ENCODE assay signal across 31 cellular contexts in the genomic region with DNA sequence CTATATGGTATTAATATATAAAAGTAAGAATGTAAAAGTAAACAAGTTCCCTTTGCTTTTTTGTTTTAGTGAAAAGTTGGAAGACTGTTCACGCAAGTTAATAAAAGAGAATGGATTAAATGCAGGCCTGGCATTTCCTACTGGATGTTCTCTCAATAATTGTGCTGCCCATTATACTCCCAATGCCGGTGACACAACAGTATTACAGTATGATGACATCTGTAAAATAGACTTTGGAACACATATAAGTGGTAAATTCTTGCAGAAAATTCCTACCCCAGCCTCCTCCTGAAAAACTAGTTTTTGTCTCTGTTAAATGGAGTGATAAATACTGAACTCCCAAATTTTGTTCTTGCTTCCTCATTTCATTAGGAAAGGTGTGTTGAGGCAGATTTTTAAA.
"Had no signal": no experiment of that assay in that cellular context is flagged by ENCODE, and none has a peak within 500 bp of the region (broad histone marks: within the 10 kb centered on the region; RNA-seq: fewer than 3 reads in every experiment).

No MANE protein-coding gene starts in this region.

- H3K4me1 Mint-ChIP-seq: activated CD4-positive, alpha-beta memory T cell treated with anti-CD3 and anti-CD28 coated beads, Interleukin-2, amount 10 ng/mL, durations not matched to agents 7 days and 5 days; brain had no signal

- H3K9me3 Mint-ChIP-seq: activated CD4-positive, alpha-beta memory T cell treated with anti-CD3 and anti-CD28 coated beads, Interleukin-2, amount 10 ng/mL, durations not matched to agents 7 days and 5 days; activated naive CD4-positive, alpha-beta T cell treated with anti-CD3 and anti-CD28 coated beads, Interleukin-2, amount 10 ng/mL, durations not matched to agents 7 days and 5 days; activated naive CD4-positive, alpha-beta T cell treated with anti-CD3 and anti-CD28 coated beads, Interleukin-2, amount 50 U/mL, for 72 hours; activated naive CD8-positive, alpha-beta T cell treated with anti-CD3 and anti-CD28 coated beads, Interleukin-2, amount 10 ng/mL, durations not matched to agents 7 days and 5 days; activated T-cell treated with anti-CD3 and anti-CD28 coated beads, Interleukin-2, amount 50 U/mL, for 24 hours; activated T-cell treated with anti-CD3 and anti-CD28 coated beads, Interleukin-2, amount 50 U/mL, for 72 hours; T-helper 2 cell treated with Interferon-gamma antibody and Interleukin-4, amounts not matched to agents 5 μg/mL and 100 μg/mL, for 36 hours had no signal

- H3K27ac ChIP-seq: ascending aorta, breast epithelium, cardiac muscle cell, colonic mucosa, epithelial cell of prostate, esophagus squamous epithelium, gastroesophageal sphincter, heart right ventricle had no signal

- H3K4me3 Mint-ChIP-seq: activated CD4-positive, alpha-beta memory T cell treated with anti-CD3 and anti-CD28 coated beads, Interleukin-2, amount 10 ng/mL, durations not matched to agents 7 days and 5 days; activated CD4-positive, alpha-beta T cell treated with anti-CD3 and anti-CD28 coated beads, Interleukin-2, amount 10 ng/mL, durations not matched to agents 7 days and 5 days; activated naive CD4-positive, alpha-beta T cell treated with anti-CD3 and anti-CD28 coated beads, Interleukin-2, amount 10 ng/mL, durations not matched to agents 7 days and 5 days; activated naive CD8-positive, alpha-beta T cell treated with anti-CD3 and anti-CD28 coated beads, Interleukin-2, amount 10 ng/mL, durations not matched to agents 7 days and 5 days; activated T-cell treated with anti-CD3 and anti-CD28 coated beads, Interleukin-2, amount 50 U/mL, for 24 hours; activated T-cell treated with anti-CD3 and anti-CD28 coated beads, Interleukin-2, amount 50 U/mL, for 72 hours; brain; T-helper 17 cell; T-helper 2 cell treated with Interferon-gamma antibody and Interleukin-4, amounts not matched to agents 5 μg/mL and 100 μg/mL, for 36 hours had no signal

- H3K27ac Mint-ChIP-seq: activated CD4-positive, alpha-beta memory T cell treated with anti-CD3 and anti-CD28 coated beads, Interleukin-2, amount 10 ng/mL, durations not matched to agents 7 days and 5 days; activated CD4-positive, alpha-beta T cell treated with anti-CD3 and anti-CD28 coated beads, Interleukin-2, amount 10 ng/mL, durations not matched to agents 7 days and 5 days; activated naive CD4-positive, alpha-beta T cell treated with anti-CD3 and anti-CD28 coated beads, Interleukin-2, amount 10 ng/mL, durations not matched to agents 7 days and 5 days; activated naive CD4-positive, alpha-beta T cell treated with anti-CD3 and anti-CD28 coated beads, Interleukin-2, amount 50 U/mL, for 72 hours; activated naive CD8-positive, alpha-beta T cell treated with anti-CD3 and anti-CD28 coated beads, Interleukin-2, amount 10 ng/mL, durations not matched to agents 7 days and 5 days; activated T-cell treated with anti-CD3 and anti-CD28 coated beads, Interleukin-2, amount 50 U/mL, for 24 hours; activated T-cell treated with anti-CD3 and anti-CD28 coated beads, Interleukin-2, amount 50 U/mL, for 72 hours; T-helper 2 cell treated with Interferon-gamma antibody and Interleukin-4, amounts not matched to agents 5 μg/mL and 100 μg/mL, for 36 hours had no signal

- ATAC-seq: activated naive CD4-positive, alpha-beta T cell treated with anti-CD3 and anti-CD28 coated beads, Interleukin-2, amount 50 U/mL, for 72 hours; activated T-cell treated with anti-CD3 and anti-CD28 coated beads, Interleukin-2, amount 50 U/mL, for 72 hours; gastroesophageal sphincter; heart right ventricle; T-helper 17 cell had no signal

- H3K9me3 ChIP-seq: ascending aorta, breast epithelium, colonic mucosa, esophagus squamous epithelium, gastroesophageal sphincter had no signal

- H3K4me1 ChIP-seq: ascending aorta, breast epithelium, colonic mucosa, esophagus squamous epithelium, gastroesophageal sphincter, heart right ventricle had no signal

- H3K4me3 ChIP-seq: ascending aorta, breast epithelium, cardiac muscle cell, colonic mucosa, esophagus squamous epithelium, gastroesophageal sphincter, heart right ventricle had no signal

- H3K27me3 ChIP-seq: ascending aorta, breast epithelium, cardiac muscle cell, colonic mucosa, esophagus squamous epithelium, gastroesophageal sphincter, heart right ventricle had no signal

- DNase-seq: activated CD4-positive, alpha-beta memory T cell treated with anti-CD3 and anti-CD28 coated beads, Interleukin-2, amount 10 ng/mL, durations not matched to agents 7 days and 5 days; activated CD4-positive, alpha-beta T cell treated with anti-CD3 and anti-CD28 coated beads for 4 hours; activated CD4-positive, alpha-beta T cell treated with anti-CD3 and anti-CD28 coated beads, Interleukin-2, amount 10 ng/mL, durations not matched to agents 7 days and 5 days; activated CD4-positive, alpha-beta T cell treated with anti-CD3 and anti-CD28 coated beads, Interleukin-2, amount 50 U/mL, for 4 hours; activated CD4-positive, CD25-positive, alpha-beta regulatory T cell; activated CD4-positive, CD25-positive, alpha-beta regulatory T cell treated with anti-CD3 and anti-CD28 coated beads, Interleukin-2, amount 50 U/mL, for 72 hours; activated CD8-positive, alpha-beta memory T cell treated with anti-CD3 and anti-CD28 coated beads, Interleukin-2, amount 50 U/mL, for 48 hours; activated gamma-delta T cell; activated naive CD4-positive, alpha-beta T cell; activated naive CD4-positive, alpha-beta T cell treated with anti-CD3 and anti-CD28 coated beads, Interleukin-2, amount 10 ng/mL, durations not matched to agents 7 days and 5 days; activated naive CD8-positive, alpha-beta T cell treated with anti-CD3 and anti-CD28 coated beads, Interleukin-2, amount 10 ng/mL, durations not matched to agents 7 days and 5 days; activated T-cell treated with anti-CD3 and anti-CD28 coated beads for 4 hours; activated T-cell treated with anti-CD3 and anti-CD28 coated beads, Interleukin-2, amount 50 U/mL, for 24 hours; activated T-cell treated with anti-CD3 and anti-CD28 coated beads, Interleukin-2, amount 50 U/mL, for 72 hours; central memory CD4-positive, alpha-beta T cell; cerebellar nuclear complex; colonic mucosa; effector CD8-positive, alpha-beta T cell; esophagus squamous epithelium; foreskin melanocyte; heart right ventricle; T-helper 17 cell; T1000 had no signal
